Comparison of ENCODE assay signal across 17 cellular contexts in genomic region chr16:87146676-87147075, GRCh38.
DNase-seq lines count a peak whose midpoint lies in the region; ATAC-seq and TF ChIP-seq lines count a peak whose summit lies in the region.
"Had no signal": no experiment of that assay in that cellular context is flagged by ENCODE, and none has a peak within 500 bp of the region (broad histone marks: within the 10 kb centered on the region; RNA-seq: fewer than 3 reads in every experiment).

No MANE protein-coding gene starts in this region.

- H4K20me1 ChIP-seq in smooth muscle cell (ENCODE audit: low read depth), result no peaks in the 10 kb centered on the region
- H4K20me1 ChIP-seq: BLaER1 treated with 17β-estradiol and CSF1 and Interleukin-3, amounts not matched to agents 10 nM and 100 nM had no signal

- peaks cover 0 to 22% of the 10 kb centered on the region in 2 donors for H3K9me3 Mint-ChIP-seq in activated naive CD4-positive, alpha-beta T cell treated with anti-CD3 and anti-CD28 coated beads, Interleukin-2, amount 50 U/mL, for 72 hours

- no peaks in the 10 kb centered on the region for H3K27me3 ChIP-seq in smooth muscle cell (ENCODE audit: low read depth)
- H3K27me3 ChIP-seq: BLaER1 treated with 17β-estradiol and CSF1 and Interleukin-3, amounts not matched to agents 10 nM and 100 nM had no signal

- no peak for TF ChIP-seq CTCF in smooth muscle cell (IDR thresholded peaks at IDR 0.05; ENCODE audit: borderline replicate concordance, insufficient read depth, poor library complexity, severe bottlenecking)

- H3K4me2 ChIP-seq in smooth muscle cell, result no peak overlapping the region
- H3K4me2 ChIP-seq: BLaER1 treated with 17β-estradiol and CSF1 and Interleukin-3, amounts not matched to agents 10 nM and 100 nM had no signal

- H3K9ac ChIP-seq in smooth muscle cell (ENCODE audit: low read depth), result no peak overlapping the region
- H3K9ac ChIP-seq: BLaER1 treated with 17β-estradiol and CSF1 and Interleukin-3, amounts not matched to agents 10 nM and 100 nM; GM23248 had no signal

- no peak overlapping the region for H2AFZ ChIP-seq in smooth muscle cell (ENCODE audit: low read depth)
- H2AFZ ChIP-seq: GM23248 had no signal

- H3K36me3 ChIP-seq in smooth muscle cell (ENCODE audit: low read depth), result no peaks in the 10 kb centered on the region
- H3K36me3 ChIP-seq: BLaER1 treated with 17β-estradiol and CSF1 and Interleukin-3, amounts not matched to agents 10 nM and 100 nM had no signal

- intact Hi-C loops in posterior vena cava (cut with DNase I), result no loop called here

- no peak overlapping the region for H3K27ac ChIP-seq in smooth muscle cell (ENCODE audit: low read depth)
- H3K27ac ChIP-seq: BLaER1 treated with 17β-estradiol and CSF1 and Interleukin-3, amounts not matched to agents 10 nM and 100 nM; GM23248 had no signal

- no peaks in the 10 kb centered on the region for H3F3A ChIP-seq in smooth muscle cell (ENCODE audit: low read depth)

- 67% methylated on average over 5 of the region's 5 CpGs for WGBS in smooth muscle cell (ENCODE audit: low lambda C conversion rate)

- ATAC-seq in activated naive CD4-positive, alpha-beta T cell treated with anti-CD3 and anti-CD28 coated beads, Interleukin-2, amount 50 U/mL, for 72 hours, result no peak
- ATAC-seq: CD8-positive, alpha-beta T cell had no signal

- no peak for DNase-seq in activated naive CD4-positive, alpha-beta T cell treated with anti-CD3 and anti-CD28 coated beads, Interleukin-2, amount 50 U/mL, for 72 hours (ENCODE audit: low spot score in 2 of 2)
- DNase-seq in activated naive CD4-positive, alpha-beta T cell treated with anti-CD3 and anti-CD28 coated beads, Interleukin-2, amount 50 U/mL, for 16 hours, result no peak
- DNase-seq in islet precursor cell (peak; percentile 77), posterior vena cava (ENCODE audit: low spot score) (peak; percentile 16), smooth muscle cell (lab: John Stamatoyannopoulos, UW; ENCODE audit: unreplicated experiment) (no peak), A172 (ENCODE audit: low spot score) (no peak), DMS 273 treated with DMSO at 0.1 percent for 48 hours (lab: John Stamatoyannopoulos, UW) (no peak)
- DNase-seq: 8988T; Calu3; CD8-positive, alpha-beta T cell; DMS53; DND-41; EL; GM23248; HCEC 1CT had no signal

- peaks cover 0 to 11% of the 10 kb centered on the region in 2 donors for H3K36me3 Mint-ChIP-seq in activated naive CD4-positive, alpha-beta T cell treated with anti-CD3 and anti-CD28 coated beads, Interleukin-2, amount 50 U/mL, for 72 hours
- H3K36me3 Mint-ChIP-seq: CD8-positive, alpha-beta T cell had no signal

- no peaks in the 10 kb centered on the region for H3K4me1 ChIP-seq in smooth muscle cell (ENCODE audit: low read depth)

- H3K79me2 ChIP-seq in smooth muscle cell (ENCODE audit: low read depth), result no peaks in the 10 kb centered on the region

- no peaks in the 10 kb centered on the region for H3K9me3 ChIP-seq in smooth muscle cell (replicated peaks; ENCODE audit: low read depth)

- no peak overlapping the region for H3K4me3 ChIP-seq in smooth muscle cell
- H3K4me3 ChIP-seq: BLaER1 treated with 17β-estradiol and CSF1 and Interleukin-3, amounts not matched to agents 10 nM and 100 nM; GM23248 had no signal

- H3K27ac Mint-ChIP-seq in activated naive CD4-positive, alpha-beta T cell treated with anti-CD3 and anti-CD28 coated beads, Interleukin-2, amount 50 U/mL, for 72 hours, result peak overlapping the region; percentile 39 to 84
- H3K27ac Mint-ChIP-seq: B cell; CD8-positive, alpha-beta T cell had no signal

Comparison
In these comparisons a context has a peak if more than half of its experiments do, and no peak if none do; other contexts are left out.
1. DNase-seq: peak in islet precursor cell (single experiment) and posterior vena cava (single experiment); none in activated naive CD4-positive, alpha-beta T cell treated with anti-CD3 and anti-CD28 coated beads, Interleukin-2, amount 50 U/mL, for 72 hours (0 of 2), activated naive CD4-positive, alpha-beta T cell treated with anti-CD3 and anti-CD28 coated beads, Interleukin-2, amount 50 U/mL, for 16 hours (single experiment), smooth muscle cell (single experiment), A172 (single experiment) and DMS 273 treated with DMSO at 0.1 percent for 48 hours (single experiment).